20 cellular contexts compared by ENCODE assay signal in the genomic region with DNA sequence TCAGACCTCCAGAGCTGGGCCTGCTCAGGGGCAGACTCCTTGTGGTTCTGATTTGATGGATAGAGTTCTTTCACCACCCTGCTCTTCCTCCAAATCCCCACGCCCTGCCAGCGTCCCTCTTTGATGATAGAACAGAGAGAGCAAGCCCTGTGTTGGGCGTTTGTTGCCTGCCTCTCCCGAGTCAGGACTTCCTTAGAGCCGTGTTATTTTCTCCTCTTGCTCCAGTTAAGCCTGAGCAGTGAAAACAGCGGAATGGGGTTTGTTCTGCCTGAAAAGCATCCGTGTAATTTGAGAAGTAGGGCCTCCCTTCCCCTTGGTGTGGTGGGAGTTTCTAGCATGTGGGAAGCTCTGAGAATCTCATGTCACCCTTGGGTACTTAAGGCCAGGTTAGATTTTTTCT. TPM values are rescaled to one million over a fixed set of nuclear protein-coding genes. Genes with fewer than 3 reads are reported as not detected.
DNase-seq lines count a peak whose midpoint lies in the region; ATAC-seq and TF ChIP-seq lines count a peak whose summit lies in the region.
"Had no signal": no experiment of that assay in that cellular context is flagged by ENCODE, and none has a peak within 500 bp of the region (broad histone marks: within the 10 kb centered on the region; RNA-seq: fewer than 3 reads in every experiment).

No MANE protein-coding gene starts in this region.

- H3K27me3 ChIP-seq in left ventricle myocardium inferior (ENCODE audit: low read depth) (no peaks in the 10 kb centered on the region), smooth muscle cell (ENCODE audit: low read depth) (no peaks in the 10 kb centered on the region)
- H3K27me3 ChIP-seq: uterus had no signal

- DNase-seq in left ventricle myocardium inferior (no peak), left ventricle myocardium superior (no peak), type B pancreatic cell (ENCODE audit: extremely low spot score, unreplicated experiment) (no peak), smooth muscle cell (lab: John Stamatoyannopoulos, UW; ENCODE audit: unreplicated experiment) (no peak), retina (no peak), NCI-H82 (lab: John Stamatoyannopoulos, UW) (no peak)
- DNase-seq: activated CD4-positive, alpha-beta T cell treated with anti-CD3 and anti-CD28 coated beads, Interleukin-2, amount 50 U/mL, for 48 hours; activated naive CD4-positive, alpha-beta T cell treated with Interleukin-2 at 50 U/mL for 16 hours; cortex of kidney; NCI-H526 treated with DMSO at 0.1 percent for 48 hours; OCI-M1; SIG-M5; stimulated activated CD8-positive, alpha-beta memory T cell treated with anti-CD3 and anti-CD28 coated beads, Interleukin-4, amount 100 ng/mL, for 48 hours; T-helper 17 cell; uterus; WERI-Rb-1 had no signal

- ATAC-seq in left ventricle myocardium superior, result no peak
- ATAC-seq: T-helper 17 cell had no signal

- peaks cover 6% of the 10 kb centered on the region for H3F3A ChIP-seq in smooth muscle cell (ENCODE audit: low read depth)

- H3K4me3 ChIP-seq in left ventricle myocardium inferior (no peak overlapping the region), mesodermal cell (ENCODE audit: extremely low read depth, insufficient read depth, low read length, poor library complexity, severe bottlenecking) (no peak overlapping the region), smooth muscle cell (no peak overlapping the region)
- H3K4me3 ChIP-seq: uterus had no signal

- peaks cover 93% of the 10 kb centered on the region for H4K20me1 ChIP-seq in smooth muscle cell (ENCODE audit: low read depth)

- H3K4me1 Mint-ChIP-seq in brain (peaks cover 80% of the 10 kb centered on the region), type B pancreatic cell (ENCODE audit: unreplicated experiment) (peaks cover 42% of the 10 kb centered on the region)

- H3K9ac ChIP-seq in smooth muscle cell (ENCODE audit: low read depth), result no peak overlapping the region

- H3K4me1 ChIP-seq in left ventricle myocardium inferior (peaks cover 82% of the 10 kb centered on the region), mesodermal cell (ENCODE audit: control insufficient read depth, insufficient read depth, low read length, poor library complexity, severe bottlenecking) (peaks cover 18% of the 10 kb centered on the region), smooth muscle cell (ENCODE audit: low read depth) (peaks cover 33% of the 10 kb centered on the region)

- TF ChIP-seq CTCF in left ventricle myocardium inferior (IDR thresholded peaks at IDR 0.05; ENCODE audit: borderline replicate concordance) (no peak), brain (conservative IDR thresholded peaks at IDR 0.05) (no peak), type B pancreatic cell (conservative IDR thresholded peaks at IDR 0.05) (no peak), smooth muscle cell (IDR thresholded peaks at IDR 0.05; ENCODE audit: borderline replicate concordance, insufficient read depth, poor library complexity, severe bottlenecking) (no peak)

- H3K36me3 Mint-ChIP-seq in brain (peaks cover 4% of the 10 kb centered on the region), type B pancreatic cell (peaks cover 4% of the 10 kb centered on the region)

- H3K9me3 Mint-ChIP-seq in brain, result no peaks in the 10 kb centered on the region
- no peaks in the 10 kb centered on the region for H3K9me3 Mint-ChIP-seq in type B pancreatic cell

- peak overlapping the region; percentile 9 for H3K27ac ChIP-seq in left ventricle myocardium inferior (replicated peaks)
- H3K27ac ChIP-seq in mesodermal cell (ENCODE audit: low read depth, low read length, severe bottlenecking), result peak overlapping the region; percentile 47
- H3K27ac ChIP-seq in smooth muscle cell (ENCODE audit: low read depth), result no peak overlapping the region
- H3K27ac ChIP-seq: epithelial cell of prostate, uterus, WERI-Rb-1 had no signal

- no peak overlapping the region for H3K4me2 ChIP-seq in smooth muscle cell

- peak overlapping the region; percentile 7 to 51 (median 46) for H3K4me3 Mint-ChIP-seq in brain
- no peak overlapping the region for H3K4me3 Mint-ChIP-seq in type B pancreatic cell
- H3K4me3 Mint-ChIP-seq: T-helper 17 cell had no signal

- H3K27ac Mint-ChIP-seq in brain (peak overlapping the region; percentile 17 to 95 (median 89)), type B pancreatic cell (peak overlapping the region; percentile 62)
- H3K27ac Mint-ChIP-seq: T-helper 17 cell had no signal

- H3K9me3 ChIP-seq in left ventricle myocardium inferior (replicated peaks) (no peaks in the 10 kb centered on the region), mesodermal cell (ENCODE audit: control insufficient read depth, low read length) (no peaks in the 10 kb centered on the region), smooth muscle cell (replicated peaks; ENCODE audit: low read depth) (no peaks in the 10 kb centered on the region)
- H3K9me3 ChIP-seq: uterus had no signal

- intact Hi-C loops in left ventricle myocardium inferior (cut with micrococcal nuclease) (no loop called here), left ventricle myocardium superior (cut with micrococcal nuclease) (no loop called here)

- H3K36me3 ChIP-seq in left ventricle myocardium inferior (no peaks in the 10 kb centered on the region), mesodermal cell (ENCODE audit: control insufficient read depth, insufficient read depth, low read length) (peaks cover 10% of the 10 kb centered on the region), smooth muscle cell (ENCODE audit: low read depth) (no peaks in the 10 kb centered on the region)
- H3K36me3 ChIP-seq: uterus had no signal

- H3K79me2 ChIP-seq in smooth muscle cell (ENCODE audit: low read depth), result no peaks in the 10 kb centered on the region

- 38 to 61% methylated on average over 3 to 6 of the region's 7 CpGs for WGBS in mesodermal cell (ENCODE audit: insufficient coverage in 2 of 2), 2 experiments
- WGBS in smooth muscle cell (ENCODE audit: low lambda C conversion rate), result 50% methylated on average over 7 of the region's 7 CpGs

- H2AFZ ChIP-seq in smooth muscle cell (ENCODE audit: low read depth), result no peak overlapping the region

- H3K27me3 Mint-ChIP-seq in brain (peaks cover 2% of the 10 kb centered on the region), type B pancreatic cell (no peaks in the 10 kb centered on the region)
- H3K27me3 Mint-ChIP-seq: T-helper 17 cell had no signal

RNA-seq across cellular contexts. Expression of a gene that starts 22.1 kb away (rescaled TPM):
- total RNA-seq in left ventricle myocardium inferior, result 38.8 TPM
- 56.8 TPM for total RNA-seq in left ventricle myocardium superior
- 156 TPM for polyA plus RNA-seq in brain (ENCODE audit: insufficient read depth, low read depth, low replicate concordance)
- polyA plus RNA-seq in mesodermal cell (2013, experiment 1 of 2), result 71.3 TPM
- 65.0 TPM for polyA plus RNA-seq in mesodermal cell (2013, experiment 2 of 2)
- 86.5 and 112 TPM in 2 replicates for total RNA-seq in type B pancreatic cell (ENCODE audit: low replicate concordance)
- total RNA-seq in smooth muscle cell, result 18.4 and 35.9 TPM in 2 replicates
- 25.9 and 26.3 TPM in 2 replicates for polyA plus RNA-seq in smooth muscle cell

RNA-seq across cellular contexts. Expression of a gene that starts 36.8 kb away (rescaled TPM):
- total RNA-seq in left ventricle myocardium inferior (34.3 TPM), left ventricle myocardium superior (36.6 TPM), type B pancreatic cell (ENCODE audit: low replicate concordance) (29.5 and 31.2 TPM in 2 replicates), smooth muscle cell (2.6 and 4.2 TPM in 2 replicates)
- polyA plus RNA-seq in brain (ENCODE audit: insufficient read depth, low read depth, low replicate concordance) (29.0 TPM), smooth muscle cell (8.0 and 10.9 TPM in 2 replicates)
- polyA plus RNA-seq in mesodermal cell (2013, experiment 1 of 2), result 13.5 TPM
- 12.5 TPM for polyA plus RNA-seq in mesodermal cell (2013, experiment 2 of 2)

RNA-seq across cellular contexts. Expression of a gene that starts 37.8 kb away (rescaled TPM):
- total RNA-seq in left ventricle myocardium inferior (6.8 TPM), left ventricle myocardium superior (8.3 TPM), type B pancreatic cell (ENCODE audit: low replicate concordance) (28.4 and 41.0 TPM in 2 replicates), smooth muscle cell (12.5 and 15.1 TPM in 2 replicates)
- polyA plus RNA-seq in brain (ENCODE audit: insufficient read depth, low read depth, low replicate concordance) (32.9 TPM), smooth muscle cell (15.1 and 27.7 TPM in 2 replicates)
- 31.4 TPM for polyA plus RNA-seq in mesodermal cell (2013, experiment 1 of 2)
- polyA plus RNA-seq in mesodermal cell (2013, experiment 2 of 2), result 24.1 TPM

RNA-seq across cellular contexts. Expression of a gene that starts 47.0 kb away (rescaled TPM):
- 2.0 TPM for total RNA-seq in left ventricle myocardium inferior
- 5.1 TPM for total RNA-seq in left ventricle myocardium superior
- polyA plus RNA-seq in brain (ENCODE audit: insufficient read depth, low read depth, low replicate concordance), result 22.1 TPM
- 26.5 TPM for polyA plus RNA-seq in mesodermal cell (2013, experiment 1 of 2)
- 26.0 TPM for polyA plus RNA-seq in mesodermal cell (2013, experiment 2 of 2)
- 90.6 and 226 TPM in 2 replicates for total RNA-seq in type B pancreatic cell (ENCODE audit: low replicate concordance)
- 7.6 and 9.9 TPM in 2 replicates for total RNA-seq in smooth muscle cell
- polyA plus RNA-seq in smooth muscle cell, result 12.7 and 33.5 TPM in 2 replicates
- total RNA-seq: HT1080 had no signal
